Comparison of ENCODE assay signal across 9 cellular contexts in the genomic region with DNA sequence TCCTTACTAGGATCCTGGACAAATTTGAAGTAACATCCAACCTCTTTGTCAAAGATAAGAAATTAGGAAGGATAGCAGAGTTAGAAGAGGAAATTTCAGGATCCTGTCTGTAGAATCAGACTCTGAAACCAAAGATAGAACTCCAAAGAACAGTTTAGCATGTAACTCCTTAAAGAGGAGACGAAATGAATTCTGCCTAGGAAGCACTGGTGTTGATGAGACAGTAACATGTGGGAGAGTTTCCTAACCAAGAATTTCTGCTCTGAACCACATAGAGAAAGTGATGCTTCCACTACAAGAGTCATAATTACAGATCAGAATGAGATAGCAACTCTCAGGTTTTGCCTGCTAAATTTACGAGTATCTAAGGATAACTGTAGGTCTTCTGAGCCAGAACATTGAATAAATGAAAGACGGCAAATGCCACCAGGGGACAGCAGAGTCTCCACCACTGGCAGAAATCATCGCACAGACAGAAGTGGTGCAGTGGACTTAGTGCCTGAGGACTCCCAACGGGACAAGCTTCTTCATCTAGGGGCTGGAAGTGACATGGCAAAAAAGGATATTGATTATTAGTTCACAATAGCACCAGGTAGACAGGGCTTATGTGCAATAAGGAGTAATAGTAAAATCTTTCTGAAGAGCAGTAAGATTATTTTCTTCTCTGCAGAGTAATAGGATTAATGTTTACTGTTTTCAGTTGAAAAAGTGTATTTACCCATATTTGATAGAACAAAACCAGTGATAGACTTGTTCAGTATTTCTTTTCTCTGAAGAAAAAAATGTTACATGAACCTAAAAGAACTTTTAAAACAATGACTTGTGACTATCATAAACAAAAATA. TPM values are rescaled to one million over a fixed set of nuclear protein-coding genes. Genes with fewer than 3 reads are reported as not detected.
DNase-seq lines count a peak whose midpoint lies in the region; TF ChIP-seq lines count a peak whose summit lies in the region.
"Had no signal": no experiment of that assay in that cellular context is flagged by ENCODE, and none has a peak within 500 bp of the region (broad histone marks: within the 10 kb centered on the region; RNA-seq: fewer than 3 reads in every experiment).

No MANE protein-coding gene starts in this region.

- in situ Hi-C loops in astrocyte of the spinal cord (cut with HindIII; ENCODE audit: low sequenced_read_pairs): no loop called here

- TF ChIP-seq CTCF in astrocyte of the spinal cord (IDR thresholded peaks at IDR 0.05; ENCODE audit: low read depth, low read length): peak; percentile 85

- no peaks in the 10 kb centered on the region for H3K36me3 ChIP-seq in H7 (replicated peaks; ENCODE audit: control insufficient read depth, insufficient read depth, low read length)
- H3K36me3 ChIP-seq: BLaER1 had no signal

- peak; percentile 67 for DNase-seq in DMS 273 (lab: John Stamatoyannopoulos, UW; ENCODE audit: unreplicated experiment)
- no peak for DNase-seq in DMS 273 treated with DMSO at 0.1 percent for 48 hours (lab: John Stamatoyannopoulos, UW)
- DNase-seq in H7: peak; percentile 71
- DNase-seq in LoVo (ENCODE audit: low spot score): peak; percentile 56
- peak; percentile 9 for DNase-seq in T follicular helper cell (ENCODE audit: low read depth)
- DNase-seq in astrocyte of the spinal cord (ENCODE audit: low read depth, low spot score): peak; percentile 73
- peak in 48 of 51 donors; percentile 0 to 77 (median 28) for DNase-seq in hypothalamus (lab: John Stamatoyannopoulos, UW)
- peak; percentile 31 for DNase-seq in smooth muscle cell of the brain vasculature (ENCODE audit: low read depth, low spot score)

- no peaks in the 10 kb centered on the region for H3K27me3 ChIP-seq in H7 (ENCODE audit: control insufficient read depth, insufficient read depth, low read length)
- H3K27me3 ChIP-seq: BLaER1 had no signal

- H3K4me3 ChIP-seq in H7 (ENCODE audit: insufficient read depth, low read depth, low read length) (no peak overlapping the region), astrocyte of the spinal cord (ENCODE audit: low read depth, low read length) (no peak overlapping the region)
- H3K4me3 ChIP-seq: BLaER1 had no signal

RNA-seq across cellular contexts. Expression of gene PPID, which starts 6.7 kb away (rescaled TPM):
- 31.1 and 37.2 TPM in 2 replicates for total RNA-seq in H7 (2014; rRNA removed; shearing (Covaris generic))

RNA-seq across cellular contexts. Expression of gene FNIP2, which starts 38.9 kb away (rescaled TPM):
- total RNA-seq in H7 (2014; rRNA removed; shearing (Covaris generic)): 5.9 and 9.2 TPM in 2 replicates

RNA-seq across cellular contexts. Expression of gene ETFDH, which starts 57.8 kb away (rescaled TPM):
- total RNA-seq in H7 (2014; rRNA removed; shearing (Covaris generic)): 11.1 and 12.4 TPM in 2 replicates

RNA-seq across cellular contexts. Expression of gene C4orf46, which starts 58.3 kb away (rescaled TPM):
- total RNA-seq in H7 (2014; rRNA removed; shearing (Covaris generic)): 32.9 and 35.8 TPM in 2 replicates
